Comparison of ENCODE assay signal across 1 cellular context in genomic region chr14:105151131-105151837, GRCh38.
TF ChIP-seq lines count a peak whose summit lies in the region.

No MANE protein-coding gene starts in this region.

TF ChIP-seq in HepG2, 621 proteins besides CTCF, POLR2A, EP300 and RAD21:
- no peak for TF ChIP-seq CAMTA2 (CRISPR knock-in tag; IDR thresholded peaks at IDR 0.05; ENCODE audit: borderline replicate concordance)
- TF ChIP-seq ATRX (CRISPR knock-in tag; IDR thresholded peaks at IDR 0.05; ENCODE audit: borderline replicate concordance), result no peak
- TF ChIP-seq HOXA3 (CRISPR knock-in tag; IDR thresholded peaks at IDR 0.05), result no peak
- TF ChIP-seq ARNT2 (CRISPR knock-in tag; IDR thresholded peaks at IDR 0.05; ENCODE audit: low read depth), result no peak
- TF ChIP-seq NR2F6 (IDR thresholded peaks at IDR 0.05), result no peak
- no peak for TF ChIP-seq NR2F6 (CRISPR knock-in tag; IDR thresholded peaks at IDR 0.05)
- no peak for TF ChIP-seq ELK4 (CRISPR knock-in tag; IDR thresholded peaks at IDR 0.05; ENCODE audit: borderline replicate concordance)
- no peak for TF ChIP-seq FIP1L1 (IDR thresholded peaks at IDR 0.05; ENCODE audit: borderline replicate concordance, insufficient read depth, low read depth, low read length)
- TF ChIP-seq YY1 (IDR thresholded peaks at IDR 0.05; ENCODE audit: insufficient read depth, insufficient replicate concordance, low read depth, low read length), result no peak
- TF ChIP-seq MXD4 (CRISPR knock-in tag; IDR thresholded peaks at IDR 0.05), result no peak
- no peak for TF ChIP-seq ZFP82 (CRISPR knock-in tag; IDR thresholded peaks at IDR 0.05; ENCODE audit: borderline replicate concordance)
- TF ChIP-seq KDM4B (CRISPR knock-in tag; IDR thresholded peaks at IDR 0.05), result no peak
- TF ChIP-seq ZNF33B (CRISPR knock-in tag; IDR thresholded peaks at IDR 0.05), result no peak
- no peak for TF ChIP-seq SETDB1 (CRISPR knock-in tag; IDR thresholded peaks at IDR 0.05; ENCODE audit: borderline replicate concordance)
- no peak for TF ChIP-seq RARA (CRISPR knock-in tag; IDR thresholded peaks at IDR 0.05)
- no peak for TF ChIP-seq MTF1 (CRISPR knock-in tag; IDR thresholded peaks at IDR 0.05)
- TF ChIP-seq RXRA (CRISPR knock-in tag; IDR thresholded peaks at IDR 0.05), result no peak
- TF ChIP-seq ZNF598 (CRISPR knock-in tag; IDR thresholded peaks at IDR 0.05; ENCODE audit: borderline replicate concordance), result no peak
- TF ChIP-seq RFX1 (IDR thresholded peaks at IDR 0.05), result no peak
- no peak for TF ChIP-seq ZNF543 (CRISPR knock-in tag; IDR thresholded peaks at IDR 0.05)
TF ChIP-seq in HepG2: peak in this region for 0.
